Comparison of ENCODE assay signal across 10 cellular contexts in the genomic region with DNA sequence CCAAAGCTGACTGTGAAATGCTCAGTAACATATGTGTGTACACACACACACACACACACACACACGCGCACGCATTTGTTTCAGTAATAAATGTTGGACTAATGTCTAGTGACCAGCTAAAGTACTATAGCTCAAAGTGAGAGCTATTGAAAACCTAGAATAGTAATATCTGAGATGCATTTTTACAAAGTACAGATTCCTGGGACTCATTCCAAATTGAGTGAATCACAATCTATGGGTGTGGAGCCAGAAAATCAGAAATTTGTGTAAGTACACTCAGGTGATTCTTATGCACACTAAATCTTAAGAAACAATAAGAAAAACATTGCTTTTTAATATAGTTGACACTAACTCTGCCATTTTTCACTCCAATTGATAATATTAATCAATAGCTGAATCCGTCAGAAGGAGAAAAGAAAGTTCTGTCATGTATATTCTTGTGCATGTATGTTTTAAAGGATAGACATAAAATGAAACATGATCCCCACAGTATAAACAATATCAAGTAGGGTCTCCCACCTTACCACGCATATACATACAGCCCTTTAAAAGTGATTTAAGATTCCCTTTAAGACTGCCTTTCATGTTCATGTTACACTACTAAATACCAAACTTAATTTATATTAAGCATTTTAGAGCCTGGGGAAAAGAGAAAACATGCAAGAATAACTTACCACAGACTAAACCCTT.
A peak's percentile ranks its signal among the peaks of the same experiment; 100 is the strongest.
DNase-seq lines count a peak whose midpoint lies in the region; ATAC-seq and TF ChIP-seq lines count a peak whose summit lies in the region.
"Had no signal": no experiment of that assay in that cellular context is flagged by ENCODE, and none has a peak within 500 bp of the region (broad histone marks: within the 10 kb centered on the region; RNA-seq: fewer than 3 reads in every experiment).

No MANE protein-coding gene starts in this region.

- peak overlapping the region; percentile 94; the same call in 1 of the 2 replicates for H3K4me2 ChIP-seq in IMR-90 (ENCODE audit: low read depth, low read length)

- dilution Hi-C loops in IMR-90 (cut with HindIII; ENCODE audit: low sequenced_read_pairs, unreplicated experiment) = no loop called here

- H3K27me3 ChIP-seq in IMR-90 (ENCODE audit: control insufficient read depth, insufficient read depth, low read length) = no peaks in the 10 kb centered on the region
- H3K27me3 ChIP-seq: right atrium auricular region had no signal

- in situ Hi-C loops in IMR-90 (cut with MboI; ENCODE audit: low sequenced_read_pairs) = no loop called here

- peak overlapping the region; percentile 86 for H2BK120ac ChIP-seq in IMR-90 (ENCODE audit: low read depth, low read length)

- no peak for TF ChIP-seq RAD21 in IMR-90 (IDR thresholded peaks at IDR 0.05; ENCODE audit: low read length)

- intact Hi-C loops in IMR-90 (cut with micrococcal nuclease) = no loop called here

- H3K9me3 ChIP-seq in IMR-90 (ENCODE audit: control insufficient read depth, insufficient read depth, low read length) = no peaks in the 10 kb centered on the region
- H3K9me3 ChIP-seq: right atrium auricular region had no signal

- H2BK5ac ChIP-seq in IMR-90 (ENCODE audit: low read depth, low read length, poor library complexity, severe bottlenecking) = peak overlapping the region; percentile 94

- H3K4ac ChIP-seq in IMR-90 (ENCODE audit: low read depth, low read length) = peak overlapping the region; percentile 66; the same call in 1 of the 2 replicates

- peak overlapping the region; percentile 52; the same call in 1 of the 2 replicates for H3K56ac ChIP-seq in IMR-90 (ENCODE audit: extremely low read depth, insufficient read depth, low read length)

- TF ChIP-seq CTCF in IMR-90 (conservative IDR thresholded peaks at IDR 0.05; ENCODE audit: low read depth, low read length) = no peak

- peak overlapping the region; percentile 87; the same call in 1 of the 3 replicates for H2BK15ac ChIP-seq in IMR-90 (ENCODE audit: low read depth, low read length)

- ATAC-seq in IMR-90 (ENCODE audit: low read depth) = peak; percentile 59

- 0 out of 2 replicates have a peak overlapping the region, but pooled peaks have one; percentile 90 for H2AK5ac ChIP-seq in IMR-90 (ENCODE audit: low read depth, low read length)

- peak overlapping the region; percentile 84; the same call in 1 of the 2 replicates for H4K5ac ChIP-seq in IMR-90 (ENCODE audit: low read depth, low read length)

- peaks cover 4% of the 10 kb centered on the region for H3K9me1 ChIP-seq in IMR-90 (ENCODE audit: insufficient read depth, low read length)

- H2BK20ac ChIP-seq in IMR-90 (ENCODE audit: low read depth, low read length) = peak overlapping the region; percentile 86

- peaks cover 5% of the 10 kb centered on the region for H3K4me1 ChIP-seq in IMR-90 (ENCODE audit: control insufficient read depth, insufficient read depth, low read length)

- H2AK9ac ChIP-seq in IMR-90 (replicated peaks; ENCODE audit: low read depth, low read length, poor library complexity) = no peak overlapping the region

- TF ChIP-seq POLR2A in IMR-90 (IDR thresholded peaks at IDR 0.05; ENCODE audit: low read depth, low read length) = no peak

- no peak overlapping the region; the same call in 1 of the 2 replicates for H3K9ac ChIP-seq in IMR-90 (ENCODE audit: low read depth, low read length)

- peak overlapping the region; percentile 63 for H4K91ac ChIP-seq in IMR-90 (ENCODE audit: insufficient read depth, low read depth, low read length)

- no peaks in the 10 kb centered on the region for H3K36me3 ChIP-seq in IMR-90 (ENCODE audit: control insufficient read depth, insufficient read depth, low read length)
- H3K36me3 ChIP-seq: right atrium auricular region had no signal

- H2AFZ ChIP-seq in IMR-90 (replicated peaks; ENCODE audit: low read length, poor library complexity) = no peak overlapping the region

- no peaks in the 10 kb centered on the region for H4K20me1 ChIP-seq in IMR-90 (ENCODE audit: insufficient read depth, low read length)

- peaks cover 0 to 6% of the 10 kb centered on the region in 2 experiments; a peak in 2 of 4 replicates for H3K79me1 ChIP-seq in IMR-90 (ENCODE audit: low read depth in 1 of 2, low read length in 2 of 2)

- peak overlapping the region in 1 of 2 experiments; percentile 82; a peak in 1 of 4 replicates for H4K8ac ChIP-seq in IMR-90 (ENCODE audit: low read depth in 2 of 2, low read length in 2 of 2)

- DNase-seq in AG20443 (ENCODE audit: low spot score) = peak; percentile 9
- peak; percentile 79 for DNase-seq in IMR-90
- peak; percentile 46 for DNase-seq in dermis blood vessel endothelial cell
- peak; percentile 26 to 35 for DNase-seq in lung microvascular endothelial cell (ENCODE audit: low read depth in 2 of 2)
- DNase-seq in NCI-H187 treated with DMSO at 0.1 percent for 48 hours (lab: John Stamatoyannopoulos, UW) = no peak
- DNase-seq in NCI-H2171 treated with DMSO at 0.1 percent for 48 hours (lab: John Stamatoyannopoulos, UW) = no peak
- DNase-seq in activated CD8-positive, alpha-beta memory T cell treated with anti-CD3 and anti-CD28 coated beads, Interleukin-2, amount 50 U/mL, for 4 hours = no peak
- DNase-seq in HT-29 (ENCODE audit: low spot score) = no peak
- DNase-seq: NCI-H524 treated with DMSO at 0.1 percent for 48 hours had no signal

- no peak overlapping the region for H3K27ac ChIP-seq in IMR-90 (ENCODE audit: insufficient read depth, low read length)
- H3K27ac ChIP-seq: right atrium auricular region had no signal

- no peak overlapping the region for H3K4me3 ChIP-seq in IMR-90 (ENCODE audit: insufficient read depth, low read depth, low read length)
- H3K4me3 ChIP-seq: right atrium auricular region had no signal

- H3K23ac ChIP-seq in IMR-90 (ENCODE audit: low read depth, low read length) = no peak overlapping the region

- H3K18ac ChIP-seq in IMR-90 (ENCODE audit: low read depth, low read length) = peak overlapping the region; percentile 96; the same call in 1 of the 2 replicates

- CTCF ChIA-PET in IMR-90 (lab: Yijun Ruan, JAX) = interaction anchor here (0.5 to 1.2 kb wide), 4 partner anchors 7 to 21 kb away, joined by 3 to 5 read pairs (median 3); no protein-coding TSS in a partner anchor

- BruUV-seq in IMR-90 (replicated peaks; lab: Mats Ljungman, UMichigan) = no TSS peak

- peak overlapping the region; percentile 74 for H3K14ac ChIP-seq in IMR-90 (replicated peaks; ENCODE audit: low read depth, low read length)

- POLR2A ChIA-PET in IMR-90 (lab: Charles Lee; ENCODE audit: unreplicated experiment) = interaction anchor here (0.5 kb wide), 1 partner anchor 23 kb away, joined by 3 read pairs; no protein-coding TSS in a partner anchor

- no CpG with 5 or more reads among the region's 5 CpGs for WGBS in IMR-90 (ENCODE audit: extremely low coverage in 2 of 2, insufficient read length in 1 of 2), 2 experiments

TF ChIP-seq in IMR-90, 13 proteins besides CTCF, POLR2A, EP300 and RAD21:
- TF ChIP-seq SMC3 (IDR thresholded peaks at IDR 0.05; ENCODE audit: low read depth, low read length) (no peak), MAZ (IDR thresholded peaks at IDR 0.05; ENCODE audit: borderline replicate concordance, low read depth, low read length) (no peak), BHLHE40 (IDR thresholded peaks at IDR 0.05; ENCODE audit: low read depth, low read length) (no peak), CHD1 (IDR thresholded peaks at IDR 0.05; ENCODE audit: low read depth, low read length) (no peak), USF2 (IDR thresholded peaks at IDR 0.05; ENCODE audit: low read depth, low read length) (no peak), FOS (IDR thresholded peaks at IDR 0.05; ENCODE audit: low read depth, low read length) (no peak), CEBPB (IDR thresholded peaks at IDR 0.05; ENCODE audit: low read depth, low read length) (no peak), MXI1 (IDR thresholded peaks at IDR 0.05; ENCODE audit: borderline replicate concordance, low read depth, low read length) (no peak), NFE2L2 (IDR thresholded peaks at IDR 0.05; ENCODE audit: low read depth, low read length) (no peak), RFX5 (IDR thresholded peaks at IDR 0.05; ENCODE audit: low read depth, low read length) (no peak), RCOR1 (IDR thresholded peaks at IDR 0.05; ENCODE audit: insufficient replicate concordance, low read length) (no peak), MAFK (IDR thresholded peaks at IDR 0.05; ENCODE audit: low read depth, low read length) (no peak)
- TF ChIP-seq, protein P1, sequence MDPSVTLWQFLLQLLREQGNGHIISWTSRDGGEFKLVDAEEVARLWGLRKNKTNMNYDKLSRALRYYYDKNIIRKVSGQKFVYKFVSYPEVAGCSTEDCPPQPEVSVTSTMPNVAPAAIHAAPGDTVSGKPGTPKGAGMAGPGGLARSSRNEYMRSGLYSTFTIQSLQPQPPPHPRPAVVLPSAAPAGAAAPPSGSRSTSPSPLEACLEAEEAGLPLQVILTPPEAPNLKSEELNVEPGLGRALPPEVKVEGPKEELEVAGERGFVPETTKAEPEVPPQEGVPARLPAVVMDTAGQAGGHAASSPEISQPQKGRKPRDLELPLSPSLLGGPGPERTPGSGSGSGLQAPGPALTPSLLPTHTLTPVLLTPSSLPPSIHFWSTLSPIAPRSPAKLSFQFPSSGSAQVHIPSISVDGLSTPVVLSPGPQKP (IDR thresholded peaks at IDR 0.05; ENCODE audit: borderline replicate concordance, low read depth, low read length) = no peak

Comparison
In these comparisons a context has a peak if more than half of its experiments do, and no peak if none do; other contexts are left out.
1. DNase-seq: peak in AG20443 (single experiment), IMR-90 (single experiment), dermis blood vessel endothelial cell (single experiment) and lung microvascular endothelial cell (2 of 2); none in NCI-H187 treated with DMSO at 0.1 percent for 48 hours (single experiment), NCI-H2171 treated with DMSO at 0.1 percent for 48 hours (single experiment), activated CD8-positive, alpha-beta memory T cell treated with anti-CD3 and anti-CD28 coated beads, Interleukin-2, amount 50 U/mL, for 4 hours (single experiment) and HT-29 (single experiment).